19 cellular contexts compared by ENCODE assay signal in the genomic region with DNA sequence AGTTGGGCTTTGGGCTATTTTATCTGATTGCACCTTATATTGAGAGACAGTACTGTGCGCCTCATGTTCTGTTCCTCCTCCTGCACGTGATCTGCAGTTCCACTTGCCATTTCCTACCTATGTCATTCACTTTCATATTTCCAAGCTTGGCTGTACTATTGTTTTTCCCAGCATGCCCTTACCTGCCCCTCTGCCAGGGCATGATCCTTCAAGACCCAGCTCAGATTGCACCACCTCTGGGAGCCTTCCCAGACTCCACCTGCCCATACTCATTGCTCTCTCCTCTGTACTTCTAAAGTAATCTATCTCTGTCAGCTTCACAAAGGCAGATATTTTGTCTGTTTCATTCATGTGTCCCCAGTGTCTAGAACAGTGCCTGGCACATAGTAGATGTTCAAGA. TPM values are rescaled to one million over a fixed set of nuclear protein-coding genes. Genes with fewer than 3 reads are reported as not detected.
DNase-seq lines count a peak whose midpoint lies in the region; ATAC-seq and TF ChIP-seq lines count a peak whose summit lies in the region.
"Had no signal": no experiment of that assay in that cellular context is flagged by ENCODE, and none has a peak within 500 bp of the region (broad histone marks: within the 10 kb centered on the region; RNA-seq: fewer than 3 reads in every experiment).

No MANE protein-coding gene starts in this region.

- no peak overlapping the region for H3K4me3 Mint-ChIP-seq in stimulated activated effector memory CD8-positive, alpha-beta T cell treated with anti-CD3 and anti-CD28 coated beads, Interleukin-12 subunit alpha, Interleukin-12 subunit beta, amount 100 ng/mL, for 72 hours
- H3K4me3 Mint-ChIP-seq: CD8-positive, alpha-beta memory T cell had no signal

- no peaks in the 10 kb centered on the region for H3K36me3 Mint-ChIP-seq in stimulated activated effector memory CD8-positive, alpha-beta T cell treated with anti-CD3 and anti-CD28 coated beads, Interleukin-12 subunit alpha, Interleukin-12 subunit beta, amount 100 ng/mL, for 72 hours
- H3K36me3 Mint-ChIP-seq: CD8-positive, alpha-beta memory T cell had no signal

- H3K4me3 ChIP-seq in RWPE2 (ENCODE audit: severe bottlenecking) (no peak overlapping the region), esophagus squamous epithelium (no peak overlapping the region)

- H3K4me1 ChIP-seq in RWPE2 (ENCODE audit: insufficient read depth, poor library complexity, severe bottlenecking) (peaks cover 3% of the 10 kb centered on the region), esophagus squamous epithelium (peaks cover 0 to 76% (median 9%) of the 10 kb centered on the region in 3 donors)

- no peaks in the 10 kb centered on the region for H3K36me3 ChIP-seq in RWPE2 (ENCODE audit: low read depth)
- no peaks in the 10 kb centered on the region for H3K36me3 ChIP-seq in esophagus squamous epithelium

- H3K27ac Mint-ChIP-seq in stimulated activated effector memory CD8-positive, alpha-beta T cell treated with anti-CD3 and anti-CD28 coated beads, Interleukin-12 subunit alpha, Interleukin-12 subunit beta, amount 100 ng/mL, for 72 hours = no peak overlapping the region

- intact Hi-C loops in esophagus squamous epithelium (cut with DNase I) = no loop called here

- peaks cover 8% of the 10 kb centered on the region for H3K4me1 Mint-ChIP-seq in stimulated activated effector memory CD8-positive, alpha-beta T cell treated with anti-CD3 and anti-CD28 coated beads, Interleukin-12 subunit alpha, Interleukin-12 subunit beta, amount 100 ng/mL, for 72 hours

- ATAC-seq in RWPE2 (ENCODE audit: low read depth) (peak; percentile 76), GM18870 (IDR thresholded peaks at IDR 0.05; ENCODE audit: unreplicated experiment) (no peak)
- ATAC-seq in stimulated activated effector memory CD8-positive, alpha-beta T cell treated with anti-CD3 and anti-CD28 coated beads, Interleukin-12 subunit alpha, Interleukin-12 subunit beta, amount 100 ng/mL, for 72 hours = no peak
- ATAC-seq: Panc1, Right ventricle myocardium inferior had no signal

- TF ChIP-seq POLR2A in esophagus squamous epithelium (IDR thresholded peaks at IDR 0.05) = no peak

- H3K9me3 Mint-ChIP-seq in stimulated activated effector memory CD8-positive, alpha-beta T cell treated with anti-CD3 and anti-CD28 coated beads, Interleukin-12 subunit alpha, Interleukin-12 subunit beta, amount 100 ng/mL, for 72 hours = no peaks in the 10 kb centered on the region
- H3K9me3 Mint-ChIP-seq: CD8-positive, alpha-beta memory T cell had no signal

- DNase-seq in NCI-H2029 treated with DMSO at 0.1 percent for 48 hours (lab: John Stamatoyannopoulos, UW) (peak; percentile 60), RWPE2 (ENCODE audit: low spot score) (no peak), esophagus squamous epithelium (lab: John Stamatoyannopoulos, UW) (no peak), occipital lobe (lab: John Stamatoyannopoulos, UW) (no peak), GM03348 (ENCODE audit: low spot score) (no peak)
- DNase-seq in stimulated activated effector memory CD8-positive, alpha-beta T cell treated with anti-CD3 and anti-CD28 coated beads, Interleukin-12 subunit alpha, Interleukin-12 subunit beta, amount 100 ng/mL, for 72 hours (ENCODE audit: low spot score in 2 of 2) = no peak
- DNase-seq: ACHN; C1 segment of cervical spinal cord; CD8-positive, alpha-beta memory T cell; DMS 273 treated with DMSO at 0.1 percent for 48 hours; DND-41; H7; MV-4-11; NCI-H1694 treated with DMSO at 0.1 percent for 48 hours; NCI-H446; NCI-H526 treated with DMSO at 0.1 percent for 48 hours had no signal

- H3K27me3 ChIP-seq in RWPE2 (ENCODE audit: insufficient read depth, poor library complexity, severe bottlenecking) (no peaks in the 10 kb centered on the region), esophagus squamous epithelium (no peaks in the 10 kb centered on the region)

- H3K27ac ChIP-seq in RWPE2 (ENCODE audit: poor library complexity, severe bottlenecking) (no peak overlapping the region), esophagus squamous epithelium (peak overlapping the region in 3 of 4 donors; percentile 46 to 83 (median 76))

- TF ChIP-seq CTCF in RWPE2 (IDR thresholded peaks at IDR 0.05; ENCODE audit: poor library complexity, severe bottlenecking) (no peak), esophagus squamous epithelium (IDR thresholded peaks at IDR 0.05) (no peak)

- H3K9me3 ChIP-seq in RWPE2 (ENCODE audit: severe bottlenecking) (no peaks in the 10 kb centered on the region), esophagus squamous epithelium (no peaks in the 10 kb centered on the region)

- WGBS in esophagus squamous epithelium, 2 donors = 46 to 61% methylated on average over 2 of the region's 2 CpGs

RNA-seq across cellular contexts. Expression of gene SLC25A5, which starts 11.6 kb away (rescaled TPM):
- total RNA-seq in esophagus squamous epithelium (100 to 1,000 TPM; 427 to 606 (median 480) TPM), occipital lobe (73.6 TPM)
